In genomic region chr9:93304574-93305496, GRCh38 we compare ENCODE assay signal across 1 cellular context.
TF ChIP-seq lines count a peak whose summit lies in the region.

No MANE protein-coding gene starts in this region.

TF ChIP-seq in K562, 482 proteins besides CTCF, POLR2A, EP300 and RAD21 (continued from another document):
- no peak for TF ChIP-seq ZFP91 (CRISPR knock-in tag; IDR thresholded peaks at IDR 0.05)
- TF ChIP-seq CTCFL (IDR thresholded peaks at IDR 0.05; ENCODE audit: borderline replicate concordance, insufficient read depth, low read depth, low read length, poor library complexity, severe bottlenecking), result peak; percentile 55
- no peak for TF ChIP-seq HOXB6 (CRISPR knock-in tag; IDR thresholded peaks at IDR 0.05; ENCODE audit: borderline replicate concordance)
- TF ChIP-seq SRF (CRISPR knock-in tag; IDR thresholded peaks at IDR 0.05), result no peak
- no peak for TF ChIP-seq ID3 (CRISPR knock-in tag; IDR thresholded peaks at IDR 0.05)
- no peak for TF ChIP-seq ID3 (tag; IDR thresholded peaks at IDR 0.05)
- no peak for TF ChIP-seq ZNF639 (CRISPR knock-in tag; conservative IDR thresholded peaks at IDR 0.05 in 1 of 2, IDR thresholded peaks at IDR 0.05 in 1 of 2)
- TF ChIP-seq UBTF (IDR thresholded peaks at IDR 0.05; ENCODE audit: borderline replicate concordance in 1 of 2, low read depth in 2 of 2, low read length in 2 of 2), result 0 out of 4 replicates have a peak, but pooled peaks of 1 of the 2 experiments have one; percentile 39
- no peak for TF ChIP-seq HNRNPH1 (optimal IDR thresholded peaks at IDR 0.05; ENCODE audit: low read depth, low read length)
- TF ChIP-seq FOSL1 (tag; conservative IDR thresholded peaks at IDR 0.05), result no peak
- no peak for TF ChIP-seq ARID4B (CRISPR knock-in tag; IDR thresholded peaks at IDR 0.05)
- TF ChIP-seq ZBTB12 (CRISPR knock-in tag; IDR thresholded peaks at IDR 0.05), result no peak
- TF ChIP-seq SMC3 (conservative IDR thresholded peaks at IDR 0.05; ENCODE audit: insufficient read depth, low read depth, low read length), result peak; percentile 70
- no peak for TF ChIP-seq RUNX1 (IDR thresholded peaks at IDR 0.05; ENCODE audit: low read depth)
- TF ChIP-seq DEAF1 (CRISPR knock-in tag; IDR thresholded peaks at IDR 0.05), result peak; percentile 42; the same call in 1 of the 2 replicates
- TF ChIP-seq RB1 (IDR thresholded peaks at IDR 0.05; ENCODE audit: low read depth), result 0 out of 2 replicates have a peak, but pooled peaks have one; percentile 9
- TF ChIP-seq HDAC6 (IDR thresholded peaks at IDR 0.05; ENCODE audit: low read depth, low read length), result no peak
- no peak for TF ChIP-seq BACH1 (tag; IDR thresholded peaks at IDR 0.05)
- TF ChIP-seq ZFX (CRISPR knock-in tag; IDR thresholded peaks at IDR 0.05), result no peak
- no peak for TF ChIP-seq BRF1 (IDR thresholded peaks at IDR 0.05; ENCODE audit: borderline replicate concordance, extremely low read depth, insufficient read length)
- peak; percentile 50; the same call in 1 of the 2 replicates for TF ChIP-seq STAG1 (CRISPR knock-in tag; IDR thresholded peaks at IDR 0.05; ENCODE audit: borderline replicate concordance)
- TF ChIP-seq ZNF133 (CRISPR knock-in tag; IDR thresholded peaks at IDR 0.05), result no peak
